8 cellular contexts compared by ENCODE assay signal in the genomic region with DNA sequence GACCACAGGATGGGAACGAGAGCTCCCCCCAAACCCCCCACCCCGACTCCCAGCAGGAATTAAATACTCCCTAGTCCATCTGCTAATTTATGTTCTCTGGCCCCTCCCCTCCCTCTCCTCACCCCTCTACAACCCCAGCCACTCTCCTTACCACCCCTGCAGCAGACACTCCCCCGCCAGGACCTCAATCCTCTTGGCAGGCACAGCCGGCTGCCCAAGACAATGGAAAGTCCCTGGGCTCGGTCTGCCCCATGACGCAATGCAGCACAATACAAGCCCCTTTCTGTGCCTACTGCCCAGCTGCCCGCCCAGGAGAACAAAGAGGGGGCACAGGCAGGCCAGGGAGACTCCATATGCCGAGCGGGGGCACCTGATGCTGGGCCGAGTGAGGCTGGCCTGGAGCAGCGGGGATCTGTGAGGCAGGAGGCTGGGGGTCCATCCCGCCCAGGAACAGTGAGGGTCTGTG. TPM values are rescaled to one million over a fixed set of nuclear protein-coding genes. Genes with fewer than 3 reads are reported as not detected.
DNase-seq lines count a peak whose midpoint lies in the region; ATAC-seq, FAIRE-seq and TF ChIP-seq lines count a peak whose summit lies in the region.

No MANE protein-coding gene starts in this region.

- no peak for TF ChIP-seq CTCF in retinal pigment epithelial cell (conservative IDR thresholded peaks at IDR 0.05; ENCODE audit: low read depth, low read length)

- H3K4me3 ChIP-seq in right cardiac atrium (ENCODE audit: low read length), result no peak overlapping the region
- no peak overlapping the region for H3K4me3 ChIP-seq in retinal pigment epithelial cell (ENCODE audit: low read length)

- peak; percentile 93 for FAIRE-seq in HTR-8/SVneo (lab: Jason Lieb, UNC)

- no peaks in the 10 kb centered on the region for H3K9me3 ChIP-seq in right cardiac atrium (ENCODE audit: control insufficient read depth, low read length)

- H3K27ac ChIP-seq in angular gyrus (ENCODE audit: low read depth, low read length), result peak overlapping the region; percentile 98
- peak overlapping the region; percentile 6 for H3K27ac ChIP-seq in right cardiac atrium (ENCODE audit: low read length)

- peaks cover 8% of the 10 kb centered on the region for H3K4me1 ChIP-seq in right cardiac atrium (ENCODE audit: control insufficient read depth, insufficient read depth, low read length)

- 40% methylated on average over 12 of the region's 12 CpGs for WGBS in right cardiac atrium

- peak; percentile 89 for DNase-seq in HTR-8/SVneo (ENCODE audit: insufficient read length, low spot score)
- DNase-seq in right cardiac atrium, result peak; percentile 78 to 89 (median 88)
- DNase-seq in retinal pigment epithelial cell (ENCODE audit: low read depth), result peak; percentile 96
- DNase-seq in stimulated activated CD4-positive, alpha-beta T cell treated with anti-CD3 and anti-CD28 coated beads, Interleukin-12 subunit alpha, Interleukin-12 subunit beta, amount 100 ng/mL, for 4 hours, result no peak
- no peak for DNase-seq in SIG-M5 treated with dmso at 0.1 percent for 504 hours (lab: John Stamatoyannopoulos, UW; ENCODE audit: unreplicated experiment)

- intact Hi-C loops in right cardiac atrium (cut with DNase I), result no loop called here

- H3K27me3 ChIP-seq in right cardiac atrium (ENCODE audit: control insufficient read depth, insufficient read depth), result no peaks in the 10 kb centered on the region

- ATAC-seq in right cardiac atrium, result peak; percentile 75 to 76
- no peak for ATAC-seq in GM21367 (IDR thresholded peaks at IDR 0.05; ENCODE audit: unreplicated experiment)
- ATAC-seq in HG03354 (IDR thresholded peaks at IDR 0.05; ENCODE audit: poor library complexity, severe bottlenecking, unreplicated experiment), result no peak

RNA-seq across cellular contexts. Expression of a gene that starts 30.3 kb away (rescaled TPM):
- total RNA-seq in right cardiac atrium, result 10 to 100 TPM; 28.1 to 47.1 (median 38.4) TPM
- 31.9 TPM for polyA plus RNA-seq in right cardiac atrium

Comparison
In these comparisons a context has a peak if more than half of its experiments do, and no peak if none do; other contexts are left out.
1. DNase-seq: peak in HTR-8/SVneo (single experiment), right cardiac atrium (3 of 3) and retinal pigment epithelial cell (single experiment); none in stimulated activated CD4-positive, alpha-beta T cell treated with anti-CD3 and anti-CD28 coated beads, Interleukin-12 subunit alpha, Interleukin-12 subunit beta, amount 100 ng/mL, for 4 hours (single experiment) and SIG-M5 treated with dmso at 0.1 percent for 504 hours (single experiment).
2. ATAC-seq: peak in right cardiac atrium (2 of 2); none in GM21367 (single experiment) and HG03354 (single experiment).